Comparison of ENCODE assay signal across 25 cellular contexts in the genomic region with DNA sequence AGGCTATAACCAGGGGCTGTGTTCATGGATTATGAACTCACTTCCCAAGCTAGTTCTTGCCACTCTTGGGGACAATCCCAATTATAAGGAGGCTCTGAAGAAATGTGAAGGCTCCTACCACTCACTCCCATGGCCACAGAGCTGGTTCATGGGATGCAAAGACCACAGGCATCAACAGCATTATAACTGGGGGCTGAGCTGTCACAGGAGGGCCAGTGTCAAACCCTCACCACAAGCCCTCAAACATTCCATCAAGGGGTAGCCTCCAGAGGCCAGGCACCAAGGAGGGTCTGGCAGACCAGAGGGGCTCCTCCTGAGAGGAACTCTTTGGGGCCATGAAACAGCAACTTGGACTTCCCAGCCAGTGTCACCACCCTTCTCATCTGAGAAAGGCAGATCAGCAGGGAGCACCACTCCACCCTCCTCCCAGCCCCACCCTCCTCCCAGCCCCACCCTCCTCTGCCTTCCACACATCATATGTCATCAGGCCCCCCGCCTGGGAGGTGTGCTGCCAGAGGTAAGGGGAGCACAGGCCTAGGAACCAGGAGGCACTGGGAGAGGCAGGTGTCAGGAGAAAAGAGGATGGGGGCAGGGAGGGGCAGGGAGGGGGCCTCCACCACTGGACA. TPM values are rescaled to one million over a fixed set of nuclear protein-coding genes. Genes with fewer than 3 reads are reported as not detected.
DNase-seq lines count a peak whose midpoint lies in the region; ATAC-seq, FAIRE-seq and TF ChIP-seq lines count a peak whose summit lies in the region.
"Had no signal": no experiment of that assay in that cellular context is flagged by ENCODE, and none has a peak within 500 bp of the region (broad histone marks: within the 10 kb centered on the region; RNA-seq: fewer than 3 reads in every experiment).

No MANE protein-coding gene starts in this region.

- H3K27me3 Mint-ChIP-seq in osteocyte (ENCODE audit: unreplicated experiment), result peaks cover 18% of the 10 kb centered on the region
- H3K27me3 Mint-ChIP-seq: activated naive CD4-positive, alpha-beta T cell treated with anti-CD3 and anti-CD28 coated beads, Interleukin-2, amount 50 U/mL, for 24 hours; activated T-cell treated with anti-CD3 and anti-CD28 coated beads, Interleukin-2, amount 50 U/mL, for 24 hours had no signal

- TF ChIP-seq POLR2A in A549 (IDR thresholded peaks at IDR 0.05; ENCODE audit: low read length) (no peak), GM12892 (IDR thresholded peaks at IDR 0.05; ENCODE audit: low read depth, low read length) (no peak)

- no peaks in the 10 kb centered on the region for H3K9me3 Mint-ChIP-seq in osteocyte (ENCODE audit: unreplicated experiment)
- H3K9me3 Mint-ChIP-seq: activated naive CD4-positive, alpha-beta T cell treated with anti-CD3 and anti-CD28 coated beads, Interleukin-2, amount 50 U/mL, for 24 hours; activated T-cell treated with anti-CD3 and anti-CD28 coated beads, Interleukin-2, amount 50 U/mL, for 24 hours had no signal

- CTCF ChIA-PET in A549 (lab: Yijun Ruan, JAX), result interaction anchor here (1.3 to 2.3 kb wide), 8 partner anchors 9 to 154 kb away, joined by 3 to 9 read pairs (median 3); no protein-coding TSS in a partner anchor

- H3K9me3 ChIP-seq in A549 (no peaks in the 10 kb centered on the region), HUES48 (ENCODE audit: control insufficient read depth, insufficient read depth, low read length) (no peaks in the 10 kb centered on the region), duodenal mucosa (ENCODE audit: control insufficient read depth in 1 of 2, low read length in 2 of 2) (no peaks in the 10 kb centered on the region), mucosa of stomach (ENCODE audit: control insufficient read depth, low read length) (no peaks in the 10 kb centered on the region)
- H3K9me3 ChIP-seq: BLaER1 treated with 17β-estradiol and CSF1 and Interleukin-3, amounts not matched to agents 10 nM and 100 nM; lower lobe of right lung; right atrium auricular region; vagina had no signal

- TF ChIP-seq CTCF in A549 (IDR thresholded peaks at IDR 0.05) (no peak), GM20000 (IDR thresholded peaks at IDR 0.05; ENCODE audit: extremely low read depth, missing control alignments) (no peak), osteocyte (IDR thresholded peaks at IDR 0.05) (no peak)

- H3K4me3 Mint-ChIP-seq in osteocyte (ENCODE audit: unreplicated experiment), result no peak overlapping the region
- H3K4me3 Mint-ChIP-seq: activated naive CD4-positive, alpha-beta T cell treated with anti-CD3 and anti-CD28 coated beads, Interleukin-2, amount 50 U/mL, for 24 hours; activated T-cell treated with anti-CD3 and anti-CD28 coated beads, Interleukin-2, amount 50 U/mL, for 24 hours had no signal

- no peak for TF ChIP-seq EP300 in A549 (IDR thresholded peaks at IDR 0.05)

- H3K4me3 ChIP-seq in A549 (no peak overlapping the region), HUES48 (ENCODE audit: low read depth, low read length) (no peak overlapping the region), duodenal mucosa (ENCODE audit: low read depth in 1 of 2, low read length in 2 of 2) (no peak overlapping the region), mucosa of stomach (ENCODE audit: low read length) (no peak overlapping the region)
- H3K4me3 ChIP-seq: BLaER1 treated with 17β-estradiol and CSF1 and Interleukin-3, amounts not matched to agents 10 nM and 100 nM; lower lobe of right lung; right atrium auricular region; vagina had no signal

- H3K27me3 ChIP-seq in HUES48 (ENCODE audit: control insufficient read depth, insufficient read depth, low read length) (no peaks in the 10 kb centered on the region), duodenal mucosa (ENCODE audit: control insufficient read depth in 1 of 2, insufficient read depth in 2 of 2, low read length in 2 of 2) (no peaks in the 10 kb centered on the region), mucosa of stomach (ENCODE audit: control insufficient read depth, insufficient read depth, low read length) (no peaks in the 10 kb centered on the region)
- H3K27me3 ChIP-seq: BLaER1 treated with 17β-estradiol and CSF1 and Interleukin-3, amounts not matched to agents 10 nM and 100 nM; right atrium auricular region; vagina had no signal

- H3K27ac ChIP-seq in A549, result peak overlapping the region; percentile 65 to 91
- H3K27ac ChIP-seq in HUES48 (ENCODE audit: low read depth, low read length), result peak overlapping the region; percentile 5
- H3K27ac ChIP-seq in duodenal mucosa (ENCODE audit: low read depth, low read length), result peak overlapping the region; percentile 69
- H3K27ac ChIP-seq: lower lobe of right lung, right atrium auricular region, vagina had no signal

- H3K27ac Mint-ChIP-seq in osteocyte (ENCODE audit: unreplicated experiment), result no peak overlapping the region
- H3K27ac Mint-ChIP-seq: activated naive CD4-positive, alpha-beta T cell treated with anti-CD3 and anti-CD28 coated beads, Interleukin-2, amount 50 U/mL, for 24 hours had no signal

- TF ChIP-seq RAD21 in A549 (conservative IDR thresholded peaks at IDR 0.05 in 1 of 2, IDR thresholded peaks at IDR 0.05 in 1 of 2), result no peak

- peaks cover 47% of the 10 kb centered on the region for H3K4me1 ChIP-seq in A549
- peaks cover 6% of the 10 kb centered on the region; the same call in 1 of the 2 replicates for H3K4me1 ChIP-seq in HUES48 (ENCODE audit: control insufficient read depth, insufficient read depth, low read length)
- peaks cover 25 to 38% of the 10 kb centered on the region in 2 donors for H3K4me1 ChIP-seq in duodenal mucosa (ENCODE audit: control insufficient read depth in 1 of 2, insufficient read depth in 2 of 2, low read length in 2 of 2)
- peaks cover 45% of the 10 kb centered on the region for H3K4me1 ChIP-seq in mucosa of stomach (ENCODE audit: control insufficient read depth, insufficient read depth, low read length)
- H3K4me1 ChIP-seq: lower lobe of right lung, vagina had no signal

- H3K36me3 ChIP-seq in HUES48 (ENCODE audit: control insufficient read depth, insufficient read depth, low read length) (no peaks in the 10 kb centered on the region), duodenal mucosa (ENCODE audit: control insufficient read depth in 1 of 2, insufficient read depth in 2 of 2, low read length in 2 of 2) (no peaks in the 10 kb centered on the region), mucosa of stomach (ENCODE audit: control insufficient read depth, insufficient read depth, low read length) (no peaks in the 10 kb centered on the region)
- H3K36me3 ChIP-seq: BLaER1 treated with 17β-estradiol and CSF1 and Interleukin-3, amounts not matched to agents 10 nM and 100 nM; lower lobe of right lung; right atrium auricular region; vagina had no signal

- WGBS in A549 (ENCODE audit: missing lambda C conversion rate), result no CpG with 5 or more reads among the region's 1 CpG

- H3K36me3 Mint-ChIP-seq in osteocyte (ENCODE audit: unreplicated experiment), result no peaks in the 10 kb centered on the region
- H3K36me3 Mint-ChIP-seq: activated naive CD4-positive, alpha-beta T cell treated with anti-CD3 and anti-CD28 coated beads, Interleukin-2, amount 50 U/mL, for 24 hours had no signal

- POLR2A ChIA-PET in A549 (lab: Yijun Ruan, JAX), result interaction anchor here (1.1 kb wide), 1 partner anchor 31 kb away, joined by 3 read pairs; a partner anchor contains a TSS

- no peak for ATAC-seq in A549
- ATAC-seq: activated CD4-positive, CD25-positive, alpha-beta regulatory T cell treated with anti-CD3 and anti-CD28 coated beads, Interleukin-2, amount 50 U/mL, for 24 hours had no signal

- peak overlapping the region; percentile 77 for H3K4me2 ChIP-seq in A549

- FAIRE-seq in A549 (lab: Jason Lieb, UNC) (no peak), GM12892 (lab: Jason Lieb, UNC) (no peak)
- FAIRE-seq: H1 had no signal

- H3K9ac ChIP-seq in HUES48 (ENCODE audit: low read depth, low read length), result no peak overlapping the region
- peak overlapping the region in 1 of 2 donors; percentile 22 for H3K9ac ChIP-seq in duodenal mucosa (ENCODE audit: low read depth in 1 of 2, low read length in 2 of 2)
- peak overlapping the region; percentile 1 for H3K9ac ChIP-seq in mucosa of stomach (ENCODE audit: low read length)

- peaks cover 6% of the 10 kb centered on the region for H3K4me1 Mint-ChIP-seq in osteocyte (ENCODE audit: unreplicated experiment)
- H3K4me1 Mint-ChIP-seq: activated naive CD4-positive, alpha-beta T cell treated with anti-CD3 and anti-CD28 coated beads, Interleukin-2, amount 50 U/mL, for 24 hours had no signal

- DNase-seq in A549 (ENCODE audit: low read depth in 1 of 2, low spot score in 1 of 2) (no peak), GM20000 (ENCODE audit: low spot score) (no peak), osteocyte (ENCODE audit: extremely low spot score, unreplicated experiment) (no peak), GM12892 (ENCODE audit: insufficient read length) (no peak), D341Med (ENCODE audit: low spot score) (no peak)
- DNase-seq: activated CD8-positive, alpha-beta memory T cell treated with anti-CD3 and anti-CD28 coated beads for 24 hours; activated T-cell treated with anti-CD3 and anti-CD28 coated beads, Interleukin-2, amount 50 U/mL, for 24 hours; anterior cingulate cortex; central memory CD4-positive, alpha-beta T cell; DMS 273 treated with DMSO at 0.1 percent for 48 hours; foreskin melanocyte; hippocampal formation; lower lobe of right lung; NCI-H1694 treated with DMSO at 0.1 percent for 48 hours; SIG-M5 had no signal

RNA-seq across cellular contexts. Expression of a gene that starts 1.2 kb away (rescaled TPM):
- not detected in 2 replicates for polyA plus RNA-seq in A549 (2011; rRNA removed)
- polyA plus RNA-seq in A549 (2012; cell fraction: cytosol; rRNA removed), result 0.08 and 0.17 TPM in 2 replicates
- polyA plus RNA-seq in A549 (2012; cell fraction: nucleus; rRNA removed), result not detected in 2 replicates
- polyA plus RNA-seq in A549 (2017; fragmentation: RNase III; extraction: RNeasy Plus Mini Kit Qiagen cat#74134 plus additional on column Dnase treatment), result not detected in 3 replicates
- not detected in 2 replicates for polyA minus RNA-seq in A549 (2011; rRNA and poly(A)+ RNA removed)
- not detected in 2 replicates for total RNA-seq in osteocyte
- polyA plus RNA-seq in GM12892 (2012; ENCODE audit: missing spikeins), result not detected
- total RNA-seq: H1, lower lobe of right lung, myocyte, right atrium auricular region, vagina had no signal
- polyA plus RNA-seq: H1 had no signal

RNA-seq across cellular contexts. Expression of a gene that starts 2.0 kb away (rescaled TPM):
- 2.2 and 2.8 TPM in 2 replicates for polyA plus RNA-seq in A549 (2011; rRNA removed)
- polyA plus RNA-seq in A549 (2012; cell fraction: cytosol; rRNA removed), result 1.2 and 1.5 TPM in 2 replicates
- polyA plus RNA-seq in A549 (2012; cell fraction: nucleus; rRNA removed), result 5.2 and 6.2 TPM in 2 replicates
- polyA plus RNA-seq in A549 (2017; fragmentation: RNase III; extraction: RNeasy Plus Mini Kit Qiagen cat#74134 plus additional on column Dnase treatment), result 0.79 to 1.2 TPM (median 1.1 TPM) in 3 replicates
- 1.2 and 1.3 TPM in 2 replicates for polyA minus RNA-seq in A549 (2011; rRNA and poly(A)+ RNA removed)
- 0.51 and 0.76 TPM in 2 replicates for total RNA-seq in osteocyte
- polyA plus RNA-seq in GM12892 (2012; ENCODE audit: missing spikeins), result 0.85 TPM

RNA-seq across cellular contexts. Expression of a gene that starts 12.0 kb away (rescaled TPM):
- polyA plus RNA-seq in A549 (2011; rRNA removed), result not detected in 2 replicates
- not detected in 2 replicates for polyA plus RNA-seq in A549 (2012; cell fraction: cytosol; rRNA removed)
- polyA plus RNA-seq in A549 (2012; cell fraction: nucleus; rRNA removed), result not detected in 2 replicates
- polyA plus RNA-seq in A549 (2017; fragmentation: RNase III; extraction: RNeasy Plus Mini Kit Qiagen cat#74134 plus additional on column Dnase treatment), result not detected in 3 replicates
- not detected in 2 replicates for polyA minus RNA-seq in A549 (2011; rRNA and poly(A)+ RNA removed)
- total RNA-seq in osteocyte, result not detected in 2 replicates
- 0.78 TPM for polyA plus RNA-seq in GM12892 (2012; ENCODE audit: missing spikeins)
- total RNA-seq: H1, vagina had no signal
- polyA plus RNA-seq: H1 had no signal

RNA-seq across cellular contexts. Expression of a gene that starts 31.1 kb away (rescaled TPM):
- 15.6 and 21.4 TPM in 2 replicates for polyA plus RNA-seq in A549 (2011; rRNA removed)
- 4.8 and 5.1 TPM in 2 replicates for polyA plus RNA-seq in A549 (2012; cell fraction: cytosol; rRNA removed)
- 4.8 and 6.1 TPM in 2 replicates for polyA plus RNA-seq in A549 (2012; cell fraction: nucleus; rRNA removed)
- 26.2 to 28.5 TPM (median 26.4 TPM) in 3 replicates for polyA plus RNA-seq in A549 (2017; fragmentation: RNase III; extraction: RNeasy Plus Mini Kit Qiagen cat#74134 plus additional on column Dnase treatment)
- polyA minus RNA-seq in A549 (2011; rRNA and poly(A)+ RNA removed), result 6.2 and 7.8 TPM in 2 replicates
- total RNA-seq in osteocyte, result 14.7 and 17.2 TPM in 2 replicates
- 35.6 TPM for polyA plus RNA-seq in GM12892 (2012; ENCODE audit: missing spikeins)

RNA-seq across cellular contexts. Expression of a gene that starts 31.8 kb away (rescaled TPM):
- polyA plus RNA-seq in A549 (2011; rRNA removed), result 11.2 and 19.2 TPM in 2 replicates
- polyA plus RNA-seq in A549 (2012; cell fraction: cytosol; rRNA removed), result 5.3 and 7.1 TPM in 2 replicates
- 5.1 and 5.3 TPM in 2 replicates for polyA plus RNA-seq in A549 (2012; cell fraction: nucleus; rRNA removed)
- 15.7 to 17.0 TPM (median 16.2 TPM) in 3 replicates for polyA plus RNA-seq in A549 (2017; fragmentation: RNase III; extraction: RNeasy Plus Mini Kit Qiagen cat#74134 plus additional on column Dnase treatment)
- 39.9 and 41.1 TPM in 2 replicates for polyA minus RNA-seq in A549 (2011; rRNA and poly(A)+ RNA removed)
- total RNA-seq in osteocyte, result 26.0 and 26.9 TPM in 2 replicates
- 24.8 TPM for polyA plus RNA-seq in GM12892 (2012; ENCODE audit: missing spikeins)

Comparison
In these comparisons a context has a peak if more than half of its experiments do, and no peak if none do; other contexts are left out.
1. H3K27ac ChIP-seq: peak in every context shown above with its lines; median percentile 78 in A549; 69 in duodenal mucosa; 5 in HUES48.